ENCODE assay signal across 31 cellular contexts in genomic region chr7:7311001-7311400, GRCh38.
DNase-seq lines count a peak whose midpoint lies in the region; ATAC-seq, FAIRE-seq and TF ChIP-seq lines count a peak whose summit lies in the region.
"Had no signal": no experiment of that assay in that cellular context is flagged by ENCODE, and none has a peak within 500 bp of the region (broad histone marks: within the 10 kb centered on the region; RNA-seq: fewer than 3 reads in every experiment).

No MANE protein-coding gene starts in this region.

- no peaks in the 10 kb centered on the region for H3K27me3 ChIP-seq in upper lobe of right lung
- H3K27me3 ChIP-seq: BLaER1; BLaER1 treated with 17β-estradiol and CSF1 and Interleukin-3, amounts not matched to agents 10 nM and 100 nM had no signal

- POLR2A ChIA-PET in HEK293 (lab: Yijun Ruan, JAX): no interaction called here

- ATAC-seq in upper lobe of right lung: no peak
- ATAC-seq: A549; CD8-positive, alpha-beta T cell had no signal

- FAIRE-seq in urothelium cell line (lab: Jason Lieb, UNC): peak; percentile 83
- FAIRE-seq: A204.1, A549, D721Med had no signal

- H3K36me3 ChIP-seq in HEK293 (ENCODE audit: control insufficient read depth in 2 of 2, insufficient read depth in 1 of 2, low read length in 2 of 2): no peaks in the 10 kb centered on the region
- no peaks in the 10 kb centered on the region for H3K36me3 ChIP-seq in upper lobe of right lung
- H3K36me3 ChIP-seq: BE2C; BLaER1; BLaER1 treated with 17β-estradiol and CSF1 and Interleukin-3, amounts not matched to agents 10 nM and 100 nM had no signal

- CTCF ChIA-PET in HEK293 (lab: Yijun Ruan, JAX): no interaction called here

- no peak for TF ChIP-seq CTCF in HEK293 (tag by site-specific recombination; IDR thresholded peaks at IDR 0.05)
- TF ChIP-seq CTCF in upper lobe of right lung (IDR thresholded peaks at IDR 0.05): no peak

- H3K4me3 ChIP-seq in HEK293 (ENCODE audit: low read depth, low read length) (no peak overlapping the region), upper lobe of right lung (no peak overlapping the region)
- H3K4me3 ChIP-seq: A549; BLaER1; BLaER1 treated with 17β-estradiol and CSF1 and Interleukin-3, amounts not matched to agents 10 nM and 100 nM had no signal

- H3K27ac ChIP-seq in HEK293 (ENCODE audit: extremely low read depth, low read depth, low read length) (no peak overlapping the region), substantia nigra (ENCODE audit: low read depth, low read length, poor library complexity, severe bottlenecking) (no peak overlapping the region), upper lobe of right lung (no peak overlapping the region)
- H3K27ac ChIP-seq: 22Rv1; A549; BLaER1; BLaER1 treated with 17β-estradiol and CSF1 and Interleukin-3, amounts not matched to agents 10 nM and 100 nM; C4-2B had no signal

- H3K4me1 ChIP-seq in HEK293 (ENCODE audit: control insufficient read depth, insufficient read depth, low read length) (no peaks in the 10 kb centered on the region), upper lobe of right lung (no peaks in the 10 kb centered on the region)
- H3K4me1 ChIP-seq: A549; BE2C; BLaER1; BLaER1 treated with 17β-estradiol and CSF1 and Interleukin-3, amounts not matched to agents 10 nM and 100 nM had no signal

- DNase-seq in urothelium cell line (ENCODE audit: low spot score): no peak
- no peak for DNase-seq in substantia nigra (lab: John Stamatoyannopoulos, UW)
- DNase-seq in upper lobe of right lung: no peak
- DNase-seq: 8988T; ACHN; AML-193; BE2C; C1 segment of cervical spinal cord; Caco-2; Calu3; CD4-positive, alpha-beta memory T cell; CD4-positive, alpha-beta T cell; CD4-positive, CD25-positive, alpha-beta regulatory T cell; CD8-positive, alpha-beta memory T cell; CD8-positive, alpha-beta T cell; COR-L47; DMS 273 treated with DMSO at 0.1 percent for 48 hours; DMS153; DMS53; DMS79; DMS79 treated with DMSO at 0.1 percent for 48 hours; DND-41; EL had no signal

- intact Hi-C loops in upper lobe of right lung (cut with DNase I): no loop called here

- H3K9me3 ChIP-seq in HEK293 (ENCODE audit: control insufficient read depth, insufficient read depth, low read depth, low read length) (no peaks in the 10 kb centered on the region), upper lobe of right lung (no peaks in the 10 kb centered on the region)
- H3K9me3 ChIP-seq: A549, BE2C, BLaER1 had no signal

TF ChIP-seq in HEK293, 187 proteins besides CTCF, POLR2A, EP300 and RAD21:
- no peak for TF ChIP-seq ZNF549 (tag by site-specific recombination; IDR thresholded peaks at IDR 0.05)
- no peak for TF ChIP-seq ZBTB21 (tag by site-specific recombination; IDR thresholded peaks at IDR 0.05)
- TF ChIP-seq SCRT1 (tag by site-specific recombination; IDR thresholded peaks at IDR 0.05; ENCODE audit: borderline replicate concordance): peak; percentile 58; the same call in 1 of the 2 replicates
- no peak for TF ChIP-seq ZSCAN23 (tag by site-specific recombination; IDR thresholded peaks at IDR 0.05)
- TF ChIP-seq SCRT2 (tag by site-specific recombination; IDR thresholded peaks at IDR 0.05): peak; percentile 89
- no peak for TF ChIP-seq ZNF677 (tag by site-specific recombination; IDR thresholded peaks at IDR 0.05)
